In the genomic region with DNA sequence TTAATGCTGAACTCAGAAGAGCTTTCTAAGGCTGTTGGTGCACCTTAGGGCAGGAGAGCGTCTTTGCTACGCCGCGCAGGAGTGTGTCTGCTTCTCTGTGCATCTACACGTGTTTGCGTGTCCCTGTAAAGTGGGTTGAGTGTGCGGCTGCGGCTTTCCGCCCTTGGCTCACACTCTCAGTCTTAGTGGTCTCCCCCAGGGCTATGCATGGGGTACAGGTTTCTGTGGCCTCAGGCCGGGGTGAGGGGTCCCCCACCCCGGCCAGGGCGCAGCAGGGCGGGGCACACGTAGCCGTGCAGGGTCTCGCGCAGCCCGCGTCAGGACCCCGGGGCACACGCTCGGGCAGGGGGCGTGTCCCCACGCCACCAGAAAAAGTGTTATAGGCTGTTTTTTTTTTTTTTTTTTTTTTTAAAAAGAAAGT, we compare ENCODE assay signal across 1 cellular context.
TF ChIP-seq lines count a peak whose summit lies in the region.

No MANE protein-coding gene starts in this region.

TF ChIP-seq in HepG2, 621 proteins besides CTCF, POLR2A, EP300 and RAD21 (continued from another document and continues in another):
- TF ChIP-seq, protein P1, sequence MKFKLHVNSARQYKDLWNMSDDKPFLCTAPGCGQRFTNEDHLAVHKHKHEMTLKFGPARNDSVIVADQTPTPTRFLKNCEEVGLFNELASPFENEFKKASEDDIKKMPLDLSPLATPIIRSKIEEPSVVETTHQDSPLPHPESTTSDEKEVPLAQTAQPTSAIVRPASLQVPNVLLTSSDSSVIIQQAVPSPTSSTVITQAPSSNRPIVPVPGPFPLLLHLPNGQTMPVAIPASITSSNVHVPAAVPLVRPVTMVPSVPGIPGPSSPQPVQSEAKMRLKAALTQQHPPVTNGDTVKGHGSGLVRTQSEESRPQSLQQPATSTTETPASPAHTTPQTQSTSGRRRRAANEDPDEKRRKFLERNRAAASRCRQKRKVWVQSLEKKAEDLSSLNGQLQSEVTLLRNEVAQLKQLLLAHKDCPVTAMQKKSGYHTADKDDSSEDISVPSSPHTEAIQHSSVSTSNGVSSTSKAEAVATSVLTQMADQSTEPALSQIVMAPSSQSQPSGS (CRISPR knock-in tag; IDR thresholded peaks at IDR 0.05): no peak
- TF ChIP-seq ZSCAN22 (CRISPR knock-in tag; IDR thresholded peaks at IDR 0.05) (no peak), NFIB (CRISPR knock-in tag; IDR thresholded peaks at IDR 0.05; ENCODE audit: borderline replicate concordance) (no peak), ZNF777 (CRISPR knock-in tag; IDR thresholded peaks at IDR 0.05) (peak; percentile 48; the same call in 1 of the 2 replicates), TRIM24 (CRISPR knock-in tag; IDR thresholded peaks at IDR 0.05) (no peak), CENPX (CRISPR knock-in tag; IDR thresholded peaks at IDR 0.05) (no peak), RFX3 (CRISPR knock-in tag; IDR thresholded peaks at IDR 0.05) (no peak), MTF1 (CRISPR knock-in tag; IDR thresholded peaks at IDR 0.05) (no peak), REXO4 (CRISPR knock-in tag; IDR thresholded peaks at IDR 0.05; ENCODE audit: borderline replicate concordance) (peak; percentile 14; the same call in 1 of the 2 replicates), FOSL1 (CRISPR knock-in tag; IDR thresholded peaks at IDR 0.05; ENCODE audit: borderline replicate concordance) (no peak), ZNF543 (CRISPR knock-in tag; IDR thresholded peaks at IDR 0.05) (peak; percentile 99), CENPT (CRISPR knock-in tag; IDR thresholded peaks at IDR 0.05; ENCODE audit: low read depth) (peak; percentile 2; the same call in 1 of the 2 replicates), MTF2 (CRISPR knock-in tag; IDR thresholded peaks at IDR 0.05; ENCODE audit: borderline replicate concordance) (no peak), HDAC1 (CRISPR knock-in tag; IDR thresholded peaks at IDR 0.05) (0 out of 2 replicates have a peak, but pooled peaks have one; percentile 30), KLF12 (CRISPR knock-in tag; IDR thresholded peaks at IDR 0.05; ENCODE audit: borderline replicate concordance) (peak; percentile 92), ZNF180 (CRISPR knock-in tag; IDR thresholded peaks at IDR 0.05; ENCODE audit: borderline replicate concordance, low read depth) (0 out of 2 replicates have a peak, but pooled peaks have one; percentile 53), NFYC (CRISPR knock-in tag; IDR thresholded peaks at IDR 0.05) (peak; percentile 17; the same call in 1 of the 2 replicates), TAF1 (CRISPR knock-in tag; IDR thresholded peaks at IDR 0.05) (peak; percentile 41; the same call in 1 of the 2 replicates), ZNF263 (CRISPR knock-in tag; IDR thresholded peaks at IDR 0.05) (no peak), ZNF10 (CRISPR knock-in tag; IDR thresholded peaks at IDR 0.05; ENCODE audit: borderline replicate concordance, low read depth) (0 out of 2 replicates have a peak, but pooled peaks have one; percentile 9), ZNF572 (CRISPR knock-in tag; IDR thresholded peaks at IDR 0.05) (0 out of 2 replicates have a peak, but pooled peaks have one; percentile 79), PCBP1 (IDR thresholded peaks at IDR 0.05; ENCODE audit: borderline replicate concordance, low read depth, low read length) (0 out of 2 replicates have a peak, but pooled peaks have one; percentile 19), RAD51 (IDR thresholded peaks at IDR 0.05; ENCODE audit: borderline replicate concordance) (no peak), GATAD2A (CRISPR knock-in tag; IDR thresholded peaks at IDR 0.05) (peak; percentile 43; the same call in 1 of the 2 replicates), TBX2 (CRISPR knock-in tag; IDR thresholded peaks at IDR 0.05; ENCODE audit: borderline replicate concordance) (no peak), BCL6 (CRISPR knock-in tag; IDR thresholded peaks at IDR 0.05) (no peak), ARNTL (CRISPR knock-in tag; IDR thresholded peaks at IDR 0.05) (no peak), ZNF569 (CRISPR knock-in tag; IDR thresholded peaks at IDR 0.05; ENCODE audit: borderline replicate concordance) (no peak), ZNF274 (CRISPR knock-in tag; IDR thresholded peaks at IDR 0.05) (0 out of 2 replicates have a peak, but pooled peaks have one; percentile 12), NR2F2 (IDR thresholded peaks at IDR 0.05; ENCODE audit: borderline replicate concordance, low read depth) (no peak), ZNF772 (CRISPR knock-in tag; IDR thresholded peaks at IDR 0.05) (0 out of 2 replicates have a peak, but pooled peaks have one; percentile 19), PHF8 (CRISPR knock-in tag; IDR thresholded peaks at IDR 0.05) (no peak)
- TF ChIP-seq, protein P2, sequence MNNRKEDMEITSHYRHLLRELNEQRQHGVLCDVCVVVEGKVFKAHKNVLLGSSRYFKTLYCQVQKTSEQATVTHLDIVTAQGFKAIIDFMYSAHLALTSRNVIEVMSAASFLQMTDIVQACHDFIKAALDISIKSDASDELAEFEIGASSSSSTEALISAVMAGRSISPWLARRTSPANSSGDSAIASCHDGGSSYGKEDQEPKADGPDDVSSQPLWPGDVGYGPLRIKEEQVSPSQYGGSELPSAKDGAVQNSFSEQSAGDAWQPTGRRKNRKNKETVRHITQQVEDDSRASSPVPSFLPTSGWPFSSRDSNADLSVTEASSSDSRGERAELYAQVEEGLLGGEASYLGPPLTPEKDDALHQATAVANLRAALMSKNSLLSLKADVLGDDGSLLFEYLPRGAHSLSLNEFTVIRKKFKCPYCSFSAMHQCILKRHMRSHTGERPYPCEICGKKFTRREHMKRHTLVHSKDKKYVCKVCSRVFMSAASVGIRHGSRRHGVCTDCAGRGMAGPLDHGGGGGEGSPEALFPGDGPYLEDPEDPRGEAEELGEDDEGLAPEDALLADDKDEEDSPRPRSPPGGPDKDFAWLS (CRISPR knock-in tag; IDR thresholded peaks at IDR 0.05; ENCODE audit: borderline replicate concordance): no peak
- TF ChIP-seq, protein P3, sequence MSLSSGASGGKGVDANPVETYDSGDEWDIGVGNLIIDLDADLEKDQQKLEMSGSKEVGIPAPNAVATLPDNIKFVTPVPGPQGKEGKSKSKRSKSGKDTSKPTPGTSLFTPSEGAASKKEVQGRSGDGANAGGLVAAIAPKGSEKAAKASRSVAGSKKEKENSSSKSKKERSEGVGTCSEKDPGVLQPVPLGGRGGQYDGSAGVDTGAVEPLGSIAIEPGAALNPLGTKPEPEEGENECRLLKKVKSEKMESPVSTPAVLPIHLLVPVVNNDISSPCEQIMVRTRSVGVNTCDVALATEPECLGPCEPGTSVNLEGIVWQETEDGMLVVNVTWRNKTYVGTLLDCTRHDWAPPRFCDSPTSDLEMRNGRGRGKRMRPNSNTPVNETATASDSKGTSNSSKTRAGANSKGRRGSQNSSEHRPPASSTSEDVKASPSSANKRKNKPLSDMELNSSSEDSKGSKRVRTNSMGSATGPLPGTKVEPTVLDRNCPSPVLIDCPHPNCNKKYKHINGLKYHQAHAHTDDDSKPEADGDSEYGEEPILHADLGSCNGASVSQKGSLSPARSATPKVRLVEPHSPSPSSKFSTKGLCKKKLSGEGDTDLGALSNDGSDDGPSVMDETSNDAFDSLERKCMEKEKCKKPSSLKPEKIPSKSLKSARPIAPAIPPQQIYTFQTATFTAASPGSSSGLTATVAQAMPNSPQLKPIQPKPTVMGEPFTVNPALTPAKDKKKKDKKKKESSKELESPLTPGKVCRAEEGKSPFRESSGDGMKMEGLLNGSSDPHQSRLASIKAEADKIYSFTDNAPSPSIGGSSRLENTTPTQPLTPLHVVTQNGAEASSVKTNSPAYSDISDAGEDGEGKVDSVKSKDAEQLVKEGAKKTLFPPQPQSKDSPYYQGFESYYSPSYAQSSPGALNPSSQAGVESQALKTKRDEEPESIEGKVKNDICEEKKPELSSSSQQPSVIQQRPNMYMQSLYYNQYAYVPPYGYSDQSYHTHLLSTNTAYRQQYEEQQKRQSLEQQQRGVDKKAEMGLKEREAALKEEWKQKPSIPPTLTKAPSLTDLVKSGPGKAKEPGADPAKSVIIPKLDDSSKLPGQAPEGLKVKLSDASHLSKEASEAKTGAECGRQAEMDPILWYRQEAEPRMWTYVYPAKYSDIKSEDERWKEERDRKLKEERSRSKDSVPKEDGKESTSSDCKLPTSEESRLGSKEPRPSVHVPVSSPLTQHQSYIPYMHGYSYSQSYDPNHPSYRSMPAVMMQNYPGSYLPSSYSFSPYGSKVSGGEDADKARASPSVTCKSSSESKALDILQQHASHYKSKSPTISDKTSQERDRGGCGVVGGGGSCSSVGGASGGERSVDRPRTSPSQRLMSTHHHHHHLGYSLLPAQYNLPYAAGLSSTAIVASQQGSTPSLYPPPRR (CRISPR knock-in tag; IDR thresholded peaks at IDR 0.05; ENCODE audit: borderline replicate concordance): peak; percentile 16; the same call in 1 of the 2 replicates
- TF ChIP-seq, protein P4, sequence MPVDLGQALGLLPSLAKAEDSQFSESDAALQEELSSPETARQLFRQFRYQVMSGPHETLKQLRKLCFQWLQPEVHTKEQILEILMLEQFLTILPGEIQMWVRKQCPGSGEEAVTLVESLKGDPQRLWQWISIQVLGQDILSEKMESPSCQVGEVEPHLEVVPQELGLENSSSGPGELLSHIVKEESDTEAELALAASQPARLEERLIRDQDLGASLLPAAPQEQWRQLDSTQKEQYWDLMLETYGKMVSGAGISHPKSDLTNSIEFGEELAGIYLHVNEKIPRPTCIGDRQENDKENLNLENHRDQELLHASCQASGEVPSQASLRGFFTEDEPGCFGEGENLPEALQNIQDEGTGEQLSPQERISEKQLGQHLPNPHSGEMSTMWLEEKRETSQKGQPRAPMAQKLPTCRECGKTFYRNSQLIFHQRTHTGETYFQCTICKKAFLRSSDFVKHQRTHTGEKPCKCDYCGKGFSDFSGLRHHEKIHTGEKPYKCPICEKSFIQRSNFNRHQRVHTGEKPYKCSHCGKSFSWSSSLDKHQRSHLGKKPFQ (CRISPR knock-in tag; IDR thresholded peaks at IDR 0.05; ENCODE audit: insufficient replicate concordance): no peak
- TF ChIP-seq, protein P5, sequence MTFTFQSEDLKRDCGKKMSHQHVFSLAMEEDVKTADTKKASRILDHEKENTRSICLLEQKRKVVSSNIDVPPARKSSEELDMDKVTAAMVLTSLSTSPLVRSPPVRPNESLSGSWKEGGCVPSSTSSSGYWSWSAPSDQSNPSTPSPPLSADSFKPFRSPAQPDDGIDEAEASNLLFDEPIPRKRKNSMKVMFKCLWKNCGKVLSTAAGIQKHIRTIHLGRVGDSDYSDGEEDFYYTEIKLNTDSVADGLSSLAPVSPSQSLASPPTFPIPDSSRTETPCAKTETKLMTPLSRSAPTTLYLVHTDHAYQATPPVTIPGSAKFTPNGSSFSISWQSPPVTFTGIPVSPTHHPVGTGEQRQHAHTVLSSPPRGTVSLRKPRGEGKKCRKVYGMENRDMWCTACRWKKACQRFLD (CRISPR knock-in tag; IDR thresholded peaks at IDR 0.05; ENCODE audit: borderline replicate concordance): no peak
- TF ChIP-seq, protein P6, sequence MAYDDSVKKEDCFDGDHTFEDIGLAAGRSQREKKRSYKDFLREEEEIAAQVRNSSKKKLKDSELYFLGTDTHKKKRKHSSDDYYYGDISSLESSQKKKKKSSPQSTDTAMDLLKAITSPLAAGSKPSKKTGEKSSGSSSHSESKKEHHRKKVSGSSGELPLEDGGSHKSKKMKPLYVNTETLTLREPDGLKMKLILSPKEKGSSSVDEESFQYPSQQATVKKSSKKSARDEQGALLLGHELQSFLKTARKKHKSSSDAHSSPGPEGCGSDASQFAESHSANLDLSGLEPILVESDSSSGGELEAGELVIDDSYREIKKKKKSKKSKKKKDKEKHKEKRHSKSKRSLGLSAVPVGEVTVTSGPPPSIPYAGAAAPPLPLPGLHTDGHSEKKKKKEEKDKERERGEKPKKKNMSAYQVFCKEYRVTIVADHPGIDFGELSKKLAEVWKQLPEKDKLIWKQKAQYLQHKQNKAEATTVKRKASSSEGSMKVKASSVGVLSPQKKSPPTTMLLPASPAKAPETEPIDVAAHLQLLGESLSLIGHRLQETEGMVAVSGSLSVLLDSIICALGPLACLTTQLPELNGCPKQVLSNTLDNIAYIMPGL (CRISPR knock-in tag; IDR thresholded peaks at IDR 0.05; ENCODE audit: borderline replicate concordance in 1 of 2, low read depth in 1 of 2): no peak
- TF ChIP-seq, protein P7, sequence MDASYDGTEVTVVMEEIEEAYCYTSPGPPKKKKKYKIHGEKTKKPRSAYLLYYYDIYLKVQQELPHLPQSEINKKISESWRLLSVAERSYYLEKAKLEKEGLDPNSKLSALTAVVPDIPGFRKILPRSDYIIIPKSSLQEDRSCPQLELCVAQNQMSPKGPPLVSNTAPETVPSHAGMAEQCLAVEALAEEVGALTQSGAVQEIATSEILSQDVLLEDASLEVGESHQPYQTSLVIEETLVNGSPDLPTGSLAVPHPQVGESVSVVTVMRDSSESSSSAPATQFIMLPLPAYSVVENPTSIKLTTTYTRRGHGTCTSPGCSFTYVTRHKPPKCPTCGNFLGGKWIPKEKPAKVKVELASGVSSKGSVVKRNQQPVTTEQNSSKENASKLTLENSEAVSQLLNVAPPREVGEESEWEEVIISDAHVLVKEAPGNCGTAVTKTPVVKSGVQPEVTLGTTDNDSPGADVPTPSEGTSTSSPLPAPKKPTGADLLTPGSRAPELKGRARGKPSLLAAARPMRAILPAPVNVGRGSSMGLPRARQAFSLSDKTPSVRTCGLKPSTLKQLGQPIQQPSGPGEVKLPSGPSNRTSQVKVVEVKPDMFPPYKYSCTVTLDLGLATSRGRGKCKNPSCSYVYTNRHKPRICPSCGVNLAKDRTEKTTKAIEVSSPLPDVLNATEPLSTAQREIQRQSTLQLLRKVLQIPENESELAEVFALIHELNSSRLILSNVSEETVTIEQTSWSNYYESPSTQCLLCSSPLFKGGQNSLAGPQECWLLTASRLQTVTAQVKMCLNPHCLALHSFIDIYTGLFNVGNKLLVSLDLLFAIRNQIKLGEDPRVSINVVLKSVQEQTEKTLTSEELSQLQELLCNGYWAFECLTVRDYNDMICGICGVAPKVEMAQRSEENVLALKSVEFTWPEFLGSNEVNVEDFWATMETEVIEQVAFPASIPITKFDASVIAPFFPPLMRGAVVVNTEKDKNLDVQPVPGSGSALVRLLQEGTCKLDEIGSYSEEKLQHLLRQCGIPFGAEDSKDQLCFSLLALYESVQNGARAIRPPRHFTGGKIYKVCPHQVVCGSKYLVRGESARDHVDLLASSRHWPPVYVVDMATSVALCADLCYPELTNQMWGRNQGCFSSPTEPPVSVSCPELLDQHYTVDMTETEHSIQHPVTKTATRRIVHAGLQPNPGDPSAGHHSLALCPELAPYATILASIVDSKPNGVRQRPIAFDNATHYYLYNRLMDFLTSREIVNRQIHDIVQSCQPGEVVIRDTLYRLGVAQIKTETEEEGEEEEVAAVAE (CRISPR knock-in tag; IDR thresholded peaks at IDR 0.05; ENCODE audit: borderline replicate concordance): no peak
- TF ChIP-seq, protein P8, sequence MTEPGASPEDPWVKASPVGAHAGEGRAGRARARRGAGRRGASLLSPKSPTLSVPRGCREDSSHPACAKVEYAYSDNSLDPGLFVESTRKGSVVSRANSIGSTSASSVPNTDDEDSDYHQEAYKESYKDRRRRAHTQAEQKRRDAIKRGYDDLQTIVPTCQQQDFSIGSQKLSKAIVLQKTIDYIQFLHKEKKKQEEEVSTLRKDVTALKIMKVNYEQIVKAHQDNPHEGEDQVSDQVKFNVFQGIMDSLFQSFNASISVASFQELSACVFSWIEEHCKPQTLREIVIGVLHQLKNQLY (CRISPR knock-in tag; IDR thresholded peaks at IDR 0.05): no peak
- TF ChIP-seq, protein P9, sequence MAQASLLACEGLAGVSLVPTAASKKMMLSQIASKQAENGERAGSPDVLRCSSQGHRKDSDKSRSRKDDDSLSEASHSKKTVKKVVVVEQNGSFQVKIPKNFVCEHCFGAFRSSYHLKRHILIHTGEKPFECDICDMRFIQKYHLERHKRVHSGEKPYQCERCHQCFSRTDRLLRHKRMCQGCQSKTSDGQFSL (CRISPR knock-in tag; IDR thresholded peaks at IDR 0.05): no peak
